ENCODE assay signal across 20 cellular contexts in genomic region chr6:32774428-32774827, GRCh38. TPM values are rescaled to one million over a fixed set of nuclear protein-coding genes. Genes with fewer than 3 reads are reported as not detected.
"Had no signal": no experiment of that assay in that cellular context is flagged by ENCODE, and none has a peak within 500 bp of the region (broad histone marks: within the 10 kb centered on the region; RNA-seq: fewer than 3 reads in every experiment).

No MANE protein-coding gene starts in this region.

- H3K27ac ChIP-seq: ascending aorta, breast epithelium, tibial nerve had no signal

- FAIRE-seq: islet of Langerhans had no signal

- H3K27ac Mint-ChIP-seq: activated CD4-positive, alpha-beta T cell treated with anti-CD3 and anti-CD28 coated beads, Interleukin-2, amount 10 ng/mL, durations not matched to agents 24 days and 14 days; activated naive CD4-positive, alpha-beta T cell treated with anti-CD3 and anti-CD28 coated beads for 36 hours; activated naive CD8-positive, alpha-beta T cell treated with anti-CD3 and anti-CD28 coated beads, Interleukin-2, amount 50 U/mL, for 24 hours; activated T-helper 2 cell treated with anti-CD3 and anti-CD28 coated beads, Interferon-gamma antibody, Interleukin-2, Interleukin-4, amounts not matched to agents 10 μg/mL and 5 μg/mL and 100 μg/mL, durations not matched to agents 14 hours and 24 hours and 36 hours; nephron progenitor cell; WTC11 had no signal

- DNase-seq: activated CD4-positive, alpha-beta T cell treated with anti-CD3 and anti-CD28 coated beads, Interleukin-2, amount 10 ng/mL, durations not matched to agents 24 days and 14 days; activated naive CD4-positive, alpha-beta T cell treated with anti-CD3 and anti-CD28 coated beads for 36 hours; activated naive CD8-positive, alpha-beta T cell treated with anti-CD3 and anti-CD28 coated beads, Interleukin-2, amount 50 U/mL, for 24 hours; left ventricle myocardium superior; mesendoderm; nephron progenitor cell; occipital lobe; stimulated activated CD4-positive, alpha-beta T cell treated with anti-CD3 and anti-CD28 coated beads, Interleukin-2, amount 100 ng/mL, for 48 hours; stimulated activated naive CD4-positive, alpha-beta T cell treated with Interleukin-2 at 50 U/mL for 16 hours; substantia nigra; T-helper 2 cell had no signal

- H3K4me3 ChIP-seq: ascending aorta, breast epithelium, tibial nerve had no signal

- H3K9me3 ChIP-seq: ascending aorta, breast epithelium, tibial nerve had no signal

- H3K36me3 ChIP-seq: ascending aorta, breast epithelium, tibial nerve had no signal

- H3K36me3 Mint-ChIP-seq: WTC11 had no signal

- ATAC-seq: activated naive CD8-positive, alpha-beta T cell treated with anti-CD3 and anti-CD28 coated beads, Interleukin-2, amount 50 U/mL, for 24 hours; left ventricle myocardium superior; WTC11 had no signal

- H3K9me3 Mint-ChIP-seq: activated CD4-positive, alpha-beta T cell treated with anti-CD3 and anti-CD28 coated beads, Interleukin-2, amount 10 ng/mL, durations not matched to agents 24 days and 14 days; activated naive CD4-positive, alpha-beta T cell treated with anti-CD3 and anti-CD28 coated beads for 36 hours; activated naive CD8-positive, alpha-beta T cell treated with anti-CD3 and anti-CD28 coated beads, Interleukin-2, amount 50 U/mL, for 24 hours; activated T-helper 2 cell treated with anti-CD3 and anti-CD28 coated beads, Interferon-gamma antibody, Interleukin-2, Interleukin-4, amounts not matched to agents 10 μg/mL and 5 μg/mL and 100 μg/mL, durations not matched to agents 14 hours and 24 hours and 36 hours had no signal

- H3K4me3 Mint-ChIP-seq: activated CD4-positive, alpha-beta T cell treated with anti-CD3 and anti-CD28 coated beads, Interleukin-2, amount 10 ng/mL, durations not matched to agents 24 days and 14 days; activated naive CD4-positive, alpha-beta T cell treated with anti-CD3 and anti-CD28 coated beads for 36 hours; activated naive CD8-positive, alpha-beta T cell treated with anti-CD3 and anti-CD28 coated beads, Interleukin-2, amount 50 U/mL, for 24 hours; nephron progenitor cell; WTC11 had no signal

- H3K27me3 ChIP-seq: ascending aorta, breast epithelium, tibial nerve had no signal

- H3K4me1 ChIP-seq: ascending aorta, breast epithelium, tibial nerve had no signal

- H3K4me1 Mint-ChIP-seq: activated CD4-positive, alpha-beta T cell treated with anti-CD3 and anti-CD28 coated beads, Interleukin-2, amount 10 ng/mL, durations not matched to agents 24 days and 14 days; nephron progenitor cell; WTC11 had no signal

RNA-seq across cellular contexts. Expression of gene HLA-DQB2, which starts 11.1 kb away (rescaled TPM):
- total RNA-seq: activated naive CD4-positive, alpha-beta T cell treated with anti-CD3 and anti-CD28 coated beads for 36 hours; chondrocyte; dermis microvascular lymphatic vessel endothelial cell; epithelial cell of proximal tubule; occipital lobe had no signal

RNA-seq across cellular contexts. Expression of gene HLA-DQA2, which starts 33.2 kb away (rescaled TPM):
- total RNA-seq: activated naive CD4-positive, alpha-beta T cell treated with anti-CD3 and anti-CD28 coated beads for 36 hours; chondrocyte; dermis microvascular lymphatic vessel endothelial cell; epithelial cell of proximal tubule; WTC11 had no signal

RNA-seq across cellular contexts. Expression of gene HLA-DOB, which starts 42.4 kb away (rescaled TPM):
- total RNA-seq: ascending aorta, occipital lobe had no signal
